ENCODE assay signal across 33 cellular contexts in the genomic region with DNA sequence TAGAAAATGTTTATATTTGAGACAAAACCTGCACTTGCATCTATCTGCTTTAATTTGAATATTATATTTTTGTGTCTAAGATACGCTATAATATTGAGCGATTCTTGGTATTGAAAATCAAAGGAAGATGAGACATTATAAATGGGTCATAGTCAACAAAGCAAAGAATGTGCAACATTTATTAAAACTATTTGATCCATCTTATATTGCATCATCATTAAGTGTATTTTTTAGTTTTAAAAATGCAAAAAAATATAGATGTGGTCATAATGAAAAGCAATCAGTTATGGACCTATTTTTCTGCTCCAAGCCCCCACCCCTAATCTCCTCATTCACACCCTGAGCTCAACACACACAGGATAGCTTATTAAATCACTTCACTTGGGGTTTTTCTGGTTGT.
"Had no signal": no experiment of that assay in that cellular context is flagged by ENCODE, and none has a peak within 500 bp of the region (broad histone marks: within the 10 kb centered on the region; RNA-seq: fewer than 3 reads in every experiment).

No MANE protein-coding gene starts in this region.

- H3K9me3 ChIP-seq: adrenal gland, body of pancreas had no signal

- ATAC-seq: activated naive CD4-positive, alpha-beta T cell treated with anti-CD3 and anti-CD28 coated beads, Interleukin-2, amount 50 U/mL, for 72 hours; activated naive CD8-positive, alpha-beta T cell treated with anti-CD3 and anti-CD28 coated beads, Interleukin-2, amount 50 U/mL, for 24 hours; activated T-cell treated with anti-CD3 and anti-CD28 coated beads, Interleukin-2, amount 50 U/mL, for 4 hours; activated T-cell treated with anti-CD3 and anti-CD28 coated beads, Interleukin-2, amount 50 U/mL, for 72 hours; activated T-helper 17 cell treated with anti-CD3 and anti-CD28 coated beads, Interleukin-2, amount 50 U/mL, for 72 hours; body of pancreas had no signal

- H3K27ac ChIP-seq: adrenal gland, ascending aorta, body of pancreas, brain microvascular endothelial cell, breast epithelium, cardiac muscle cell had no signal

- H3K36me3 ChIP-seq: adrenal gland, ascending aorta, brain microvascular endothelial cell, breast epithelium, cardiac muscle cell had no signal

- DNase-seq: activated effector memory CD4-positive, alpha-beta T cell treated with anti-CD3 and anti-CD28 coated beads, Interleukin-2, amount 50 U/mL, for 16 hours; activated effector memory CD4-positive, alpha-beta T cell treated with Interleukin-2 at 50 U/mL for 16 hours; activated gamma-delta T cell; activated gamma-delta T cell treated with Interleukin-2 at 50 U/mL for 16 hours; activated naive CD4-positive, alpha-beta T cell; activated naive CD4-positive, alpha-beta T cell treated with anti-CD3 and anti-CD28 coated beads for 36 hours; activated naive CD4-positive, alpha-beta T cell treated with anti-CD3 and anti-CD28 coated beads, Interleukin-2, amount 10 ng/mL, durations not matched to agents 7 days and 5 days; activated naive CD4-positive, alpha-beta T cell treated with anti-CD3 and anti-CD28 coated beads, Interleukin-2, amount 50 U/mL, for 16 hours; activated naive CD4-positive, alpha-beta T cell treated with Interleukin-2 at 50 U/mL for 16 hours; activated naive CD8-positive, alpha-beta T cell treated with anti-CD3 and anti-CD28 coated beads for 36 hours; activated naive CD8-positive, alpha-beta T cell treated with anti-CD3 and anti-CD28 coated beads, Interleukin-2, amount 10 ng/mL, durations not matched to agents 7 days and 5 days; activated naive CD8-positive, alpha-beta T cell treated with anti-CD3 and anti-CD28 coated beads, Interleukin-2, amount 50 U/mL, for 24 hours; activated T-cell treated with anti-CD3 and anti-CD28 coated beads, Interleukin-2, amount 50 U/mL, for 24 hours; activated T-cell treated with anti-CD3 and anti-CD28 coated beads, Interleukin-2, amount 50 U/mL, for 4 hours; activated T-cell treated with anti-CD3 and anti-CD28 coated beads, Interleukin-2, amount 50 U/mL, for 48 hours; activated T-cell treated with anti-CD3 and anti-CD28 coated beads, Interleukin-2, amount 50 U/mL, for 72 hours; adrenal gland; amniotic stem cell; amygdala; anterior cingulate cortex; aorta; body of pancreas; brain microvascular endothelial cell; caudate nucleus; central memory CD4-positive, alpha-beta T cell; cerebellar nuclear complex had no signal

- H3K27me3 ChIP-seq: adrenal gland, ascending aorta, body of pancreas, brain microvascular endothelial cell, breast epithelium, cardiac muscle cell had no signal

- H3K4me3 ChIP-seq: adrenal gland, ascending aorta, body of pancreas, breast epithelium, cardiac muscle cell had no signal

- FAIRE-seq: astrocyte, bronchial epithelial cell had no signal

- H3K4me1 ChIP-seq: adrenal gland, ascending aorta, body of pancreas, breast epithelium had no signal
